In the genomic region with DNA sequence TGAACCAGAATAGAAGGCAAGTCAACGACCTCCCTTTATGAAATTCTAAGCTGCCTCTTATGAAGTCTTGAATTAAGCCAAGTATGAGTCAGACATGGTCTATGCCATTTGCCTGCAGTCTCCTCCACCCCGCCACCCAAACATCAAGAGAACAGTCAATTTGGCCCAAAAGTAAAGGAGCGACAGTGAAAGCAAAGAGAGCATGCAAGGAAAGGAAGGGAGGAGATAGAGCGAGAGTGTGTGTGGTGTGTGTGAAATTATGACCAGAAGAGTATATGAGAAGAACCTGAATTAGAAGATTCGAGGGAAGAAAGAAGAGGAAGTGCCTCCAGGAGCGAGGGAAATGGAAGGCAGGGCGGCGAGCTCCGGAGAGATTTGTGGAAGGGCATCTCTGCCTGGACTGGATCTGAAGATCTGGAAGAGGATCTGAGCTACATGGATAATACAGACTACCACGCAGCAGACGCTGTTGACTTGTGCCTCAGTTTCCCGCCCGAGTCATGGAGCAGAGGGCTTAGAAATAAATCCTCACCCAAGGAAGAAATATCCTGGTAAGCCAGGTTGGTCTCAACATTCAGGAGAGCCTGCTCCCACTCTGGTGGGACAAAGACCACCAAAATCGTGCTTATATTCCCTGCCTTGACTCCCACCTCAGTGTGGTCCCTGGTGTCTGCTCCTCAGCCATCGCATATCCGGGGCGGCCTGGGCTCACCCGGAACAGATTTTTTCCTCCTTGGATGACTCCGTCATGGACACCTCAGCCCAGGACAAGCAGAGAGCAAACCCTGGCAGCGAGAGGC, we compare ENCODE assay signal across 2 cellular contexts.
A peak's percentile ranks its signal among the peaks of the same experiment; 100 is the strongest.
TF ChIP-seq lines count a peak whose summit lies in the region.

No MANE protein-coding gene starts in this region.

TF ChIP-seq in SK-N-SH treated with all-trans-retinoic acid at 6 μM for 48 hours, 23 proteins besides CTCF, POLR2A, EP300 and RAD21:
- no peak for TF ChIP-seq CSDC2 (CRISPR knock-in tag; IDR thresholded peaks at IDR 0.05)

TF ChIP-seq in H1, 55 proteins besides CTCF, POLR2A, EP300 and RAD21:
- no peak for TF ChIP-seq TEAD4 (IDR thresholded peaks at IDR 0.05; ENCODE audit: low read depth, low read length)
- TF ChIP-seq SP2 (IDR thresholded peaks at IDR 0.05; ENCODE audit: low read length): no peak
- TF ChIP-seq TAF1 (IDR thresholded peaks at IDR 0.05; ENCODE audit: low read depth, low read length): no peak
- TF ChIP-seq, protein P1, sequence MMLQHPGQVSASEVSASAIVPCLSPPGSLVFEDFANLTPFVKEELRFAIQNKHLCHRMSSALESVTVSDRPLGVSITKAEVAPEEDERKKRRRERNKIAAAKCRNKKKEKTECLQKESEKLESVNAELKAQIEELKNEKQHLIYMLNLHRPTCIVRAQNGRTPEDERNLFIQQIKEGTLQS (IDR thresholded peaks at IDR 0.05; ENCODE audit: insufficient read depth, low read depth, low read length): no peak
- TF ChIP-seq ATF2 (IDR thresholded peaks at IDR 0.05; ENCODE audit: low read length): no peak
- TF ChIP-seq, protein P2, sequence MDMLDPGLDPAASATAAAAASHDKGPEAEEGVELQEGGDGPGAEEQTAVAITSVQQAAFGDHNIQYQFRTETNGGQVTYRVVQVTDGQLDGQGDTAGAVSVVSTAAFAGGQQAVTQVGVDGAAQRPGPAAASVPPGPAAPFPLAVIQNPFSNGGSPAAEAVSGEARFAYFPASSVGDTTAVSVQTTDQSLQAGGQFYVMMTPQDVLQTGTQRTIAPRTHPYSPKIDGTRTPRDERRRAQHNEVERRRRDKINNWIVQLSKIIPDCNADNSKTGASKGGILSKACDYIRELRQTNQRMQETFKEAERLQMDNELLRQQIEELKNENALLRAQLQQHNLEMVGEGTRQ (IDR thresholded peaks at IDR 0.05; ENCODE audit: low read length): no peak
- peak; percentile 82 for TF ChIP-seq PHF8 (conservative IDR thresholded peaks at IDR 0.05; ENCODE audit: low read depth, low read length)
- no peak for TF ChIP-seq RNF2 (IDR thresholded peaks at IDR 0.05; ENCODE audit: borderline replicate concordance, low read depth, low read length, missing control alignments, poor library complexity, severe bottlenecking)
- TF ChIP-seq SAP30 (IDR thresholded peaks at IDR 0.05; ENCODE audit: insufficient read depth, insufficient replicate concordance, low read length): peak; percentile 83
